1 cellular context compared by ENCODE assay signal in genomic region chr1:43935711-43936427, GRCh38.
TF ChIP-seq lines count a peak whose summit lies in the region.

No MANE protein-coding gene starts in this region.

TF ChIP-seq in HepG2, 621 proteins besides CTCF, POLR2A, EP300 and RAD21 (continued from another document and continues in another):
- 0 out of 2 replicates have a peak, but pooled peaks have one; percentile 1 for TF ChIP-seq MEIS2 (CRISPR knock-in tag; IDR thresholded peaks at IDR 0.05)
- no peak for TF ChIP-seq IKZF1 (IDR thresholded peaks at IDR 0.05)
- TF ChIP-seq HDAC2 (CRISPR knock-in tag; IDR thresholded peaks at IDR 0.05): no peak
- TF ChIP-seq NCOA1 (CRISPR knock-in tag; IDR thresholded peaks at IDR 0.05): no peak
- TF ChIP-seq ZNF768 (CRISPR knock-in tag; IDR thresholded peaks at IDR 0.05): no peak
- TF ChIP-seq EHMT2 (IDR thresholded peaks at IDR 0.05; ENCODE audit: borderline replicate concordance, low read depth, low read length): no peak
- TF ChIP-seq JUNB (CRISPR knock-in tag; IDR thresholded peaks at IDR 0.05; ENCODE audit: borderline replicate concordance): no peak
- no peak for TF ChIP-seq MTF1 (CRISPR knock-in tag; IDR thresholded peaks at IDR 0.05)
- TF ChIP-seq ATF7 (IDR thresholded peaks at IDR 0.05): no peak
- TF ChIP-seq ATF7 (CRISPR knock-in tag; IDR thresholded peaks at IDR 0.05): no peak
- TF ChIP-seq STAG1 (CRISPR knock-in tag; IDR thresholded peaks at IDR 0.05): no peak
- TF ChIP-seq PTBP1 (IDR thresholded peaks at IDR 0.05; ENCODE audit: low read depth, low read length, poor library complexity, severe bottlenecking): no peak
- no peak for TF ChIP-seq ZNF44 (CRISPR knock-in tag; IDR thresholded peaks at IDR 0.05)
- no peak for TF ChIP-seq AGO2 (optimal IDR thresholded peaks at IDR 0.05; ENCODE audit: low read depth, low read length)
- TF ChIP-seq SIX4 (CRISPR knock-in tag; IDR thresholded peaks at IDR 0.05): no peak
- no peak for TF ChIP-seq ZNF431 (CRISPR knock-in tag; IDR thresholded peaks at IDR 0.05; ENCODE audit: borderline replicate concordance, low read depth)
- TF ChIP-seq ZNF350 (CRISPR knock-in tag; IDR thresholded peaks at IDR 0.05; ENCODE audit: borderline replicate concordance, low read depth): no peak
- peak; percentile 68 for TF ChIP-seq ZEB1 (IDR thresholded peaks at IDR 0.05; ENCODE audit: insufficient replicate concordance, low read depth)
- TF ChIP-seq PHB2 (IDR thresholded peaks at IDR 0.05; ENCODE audit: partially characterized antibody): no peak
- TF ChIP-seq ZSCAN25 (CRISPR knock-in tag; IDR thresholded peaks at IDR 0.05): peak; percentile 18; the same call in 1 of the 2 replicates
- TF ChIP-seq ZFX (CRISPR knock-in tag; IDR thresholded peaks at IDR 0.05; ENCODE audit: low read depth): no peak; the same call in 1 of the 2 replicates
- TF ChIP-seq ZNF891 (CRISPR knock-in tag; IDR thresholded peaks at IDR 0.05): 0 out of 2 replicates have a peak, but pooled peaks have one; percentile 51
- TF ChIP-seq ZNF616 (CRISPR knock-in tag; IDR thresholded peaks at IDR 0.05; ENCODE audit: low read depth): no peak
- no peak for TF ChIP-seq TERF1 (CRISPR knock-in tag; IDR thresholded peaks at IDR 0.05)
- no peak for TF ChIP-seq ZNF792 (CRISPR knock-in tag; IDR thresholded peaks at IDR 0.05)
- no peak for TF ChIP-seq ZNF333 (CRISPR knock-in tag; IDR thresholded peaks at IDR 0.05; ENCODE audit: borderline replicate concordance)
- peak; percentile 63; the same call in 1 of the 2 replicates for TF ChIP-seq KDM5B (CRISPR knock-in tag; IDR thresholded peaks at IDR 0.05; ENCODE audit: borderline replicate concordance)
- no peak for TF ChIP-seq SP140L (CRISPR knock-in tag; IDR thresholded peaks at IDR 0.05; ENCODE audit: borderline replicate concordance)
- TF ChIP-seq ZBTB38 (CRISPR knock-in tag; IDR thresholded peaks at IDR 0.05): no peak
- 0 out of 2 replicates have a peak, but pooled peaks have one; percentile 4 for TF ChIP-seq ZSCAN29 (CRISPR knock-in tag; conservative IDR thresholded peaks at IDR 0.05)
- TF ChIP-seq HNF4G (IDR thresholded peaks at IDR 0.05; ENCODE audit: borderline replicate concordance, low read depth, low read length): no peak
- TF ChIP-seq HNF4G (CRISPR knock-in tag; IDR thresholded peaks at IDR 0.05; ENCODE audit: borderline replicate concordance, low read depth): no peak
- no peak for TF ChIP-seq ZNF737 (CRISPR knock-in tag; IDR thresholded peaks at IDR 0.05; ENCODE audit: borderline replicate concordance)
- no peak for TF ChIP-seq ZFP90 (CRISPR knock-in tag; IDR thresholded peaks at IDR 0.05; ENCODE audit: borderline replicate concordance)
- no peak for TF ChIP-seq ELF4 (CRISPR knock-in tag; IDR thresholded peaks at IDR 0.05; ENCODE audit: borderline replicate concordance)
- no peak for TF ChIP-seq HOXA9 (CRISPR knock-in tag; IDR thresholded peaks at IDR 0.05; ENCODE audit: borderline replicate concordance)
- no peak for TF ChIP-seq ETS1 (CRISPR knock-in tag; IDR thresholded peaks at IDR 0.05)
- TF ChIP-seq MATR3 (CRISPR knock-in tag; IDR thresholded peaks at IDR 0.05): no peak
- TF ChIP-seq DMAP1 (CRISPR knock-in tag; IDR thresholded peaks at IDR 0.05): no peak
- TF ChIP-seq ZNF574 (CRISPR knock-in tag; IDR thresholded peaks at IDR 0.05): no peak
- TF ChIP-seq ZNF225 (CRISPR knock-in tag; IDR thresholded peaks at IDR 0.05): no peak
- TF ChIP-seq ZNF263 (CRISPR knock-in tag; IDR thresholded peaks at IDR 0.05): peak; percentile 81
- TF ChIP-seq ZNF430 (CRISPR knock-in tag; IDR thresholded peaks at IDR 0.05): no peak
- TF ChIP-seq ZIK1 (CRISPR knock-in tag; IDR thresholded peaks at IDR 0.05; ENCODE audit: borderline replicate concordance, low read depth): no peak
- no peak for TF ChIP-seq FUBP1 (CRISPR knock-in tag; IDR thresholded peaks at IDR 0.05; ENCODE audit: borderline replicate concordance)
- TF ChIP-seq MXI1 (IDR thresholded peaks at IDR 0.05; ENCODE audit: borderline replicate concordance, low read depth, low read length): no peak
- TF ChIP-seq SP1 (IDR thresholded peaks at IDR 0.05): no peak
- no peak for TF ChIP-seq SP1 (CRISPR knock-in tag; IDR thresholded peaks at IDR 0.05)
- TF ChIP-seq REPIN1 (CRISPR knock-in tag; IDR thresholded peaks at IDR 0.05; ENCODE audit: borderline replicate concordance, low read depth): no peak
- TF ChIP-seq SMAD1 (CRISPR knock-in tag; IDR thresholded peaks at IDR 0.05; ENCODE audit: borderline replicate concordance, low read depth): peak; percentile 38; the same call in 1 of the 2 replicates
- no peak for TF ChIP-seq MLLT10 (CRISPR knock-in tag; IDR thresholded peaks at IDR 0.05)
- no peak for TF ChIP-seq ZNF296 (CRISPR knock-in tag; conservative IDR thresholded peaks at IDR 0.05)
- no peak for TF ChIP-seq SPEN (CRISPR knock-in tag; IDR thresholded peaks at IDR 0.05; ENCODE audit: low read depth)
- no peak for TF ChIP-seq PRMT3 (CRISPR knock-in tag; IDR thresholded peaks at IDR 0.05; ENCODE audit: borderline replicate concordance, low read depth)
- no peak for TF ChIP-seq PREB (CRISPR knock-in tag; IDR thresholded peaks at IDR 0.05)
- TF ChIP-seq ZNF619 (CRISPR knock-in tag; IDR thresholded peaks at IDR 0.05): no peak
- TF ChIP-seq MEF2D (CRISPR knock-in tag; IDR thresholded peaks at IDR 0.05): no peak
- TF ChIP-seq PAWR (CRISPR knock-in tag; IDR thresholded peaks at IDR 0.05; ENCODE audit: borderline replicate concordance): no peak
- no peak for TF ChIP-seq ZNF235 (CRISPR knock-in tag; IDR thresholded peaks at IDR 0.05; ENCODE audit: borderline replicate concordance)
- 0 out of 2 replicates have a peak, but pooled peaks have one; percentile 5 for TF ChIP-seq ZFAT (CRISPR knock-in tag; conservative IDR thresholded peaks at IDR 0.05)
- TF ChIP-seq NFIC (IDR thresholded peaks at IDR 0.05; ENCODE audit: low read length): no peak
- no peak for TF ChIP-seq MAX (IDR thresholded peaks at IDR 0.05)
- TF ChIP-seq MAZ (IDR thresholded peaks at IDR 0.05; ENCODE audit: borderline replicate concordance, low read depth, low read length): no peak
- TF ChIP-seq MAZ (CRISPR knock-in tag; IDR thresholded peaks at IDR 0.05; ENCODE audit: low read depth): no peak; the same call in 1 of the 2 replicates
- TF ChIP-seq NFKBIZ (CRISPR knock-in tag; IDR thresholded peaks at IDR 0.05): no peak
- no peak for TF ChIP-seq RBM39 (IDR thresholded peaks at IDR 0.05; ENCODE audit: low read depth, low read length, poor library complexity, severe bottlenecking)
- no peak for TF ChIP-seq KDM4B (CRISPR knock-in tag; IDR thresholded peaks at IDR 0.05)
- TF ChIP-seq ZXDC (CRISPR knock-in tag; IDR thresholded peaks at IDR 0.05): no peak
- 0 out of 2 replicates have a peak, but pooled peaks have one; percentile 32 for TF ChIP-seq ZSCAN31 (CRISPR knock-in tag; IDR thresholded peaks at IDR 0.05; ENCODE audit: low read depth)
- no peak for TF ChIP-seq ZNF567 (CRISPR knock-in tag; IDR thresholded peaks at IDR 0.05; ENCODE audit: borderline replicate concordance)
- no peak; the same call in 1 of the 2 replicates for TF ChIP-seq THAP11 (CRISPR knock-in tag; IDR thresholded peaks at IDR 0.05)
